9 cellular contexts compared by ENCODE assay signal in the genomic region with DNA sequence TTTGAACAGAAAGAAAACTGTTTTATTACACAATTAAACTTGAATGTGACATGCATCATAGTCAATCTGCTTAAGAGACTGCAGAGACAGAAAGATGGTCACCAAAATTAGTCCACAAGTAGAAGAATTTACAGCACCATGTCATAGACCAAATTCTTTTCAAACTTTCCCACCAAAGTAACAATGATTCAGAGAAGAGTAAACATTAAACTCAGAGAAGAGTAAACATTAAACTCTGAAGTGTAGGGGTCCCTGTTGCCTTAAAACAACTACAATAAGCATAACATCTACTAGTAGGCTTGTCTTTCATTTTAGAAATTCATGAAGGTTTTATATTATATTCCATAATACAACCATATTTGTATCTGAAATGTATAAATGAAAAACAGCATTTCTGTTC. TPM values are rescaled to one million over a fixed set of nuclear protein-coding genes. Genes with fewer than 3 reads are reported as not detected.
DNase-seq lines count a peak whose midpoint lies in the region; ATAC-seq, FAIRE-seq and TF ChIP-seq lines count a peak whose summit lies in the region.
"Not testable (repeated sequence)": the region's sequence is repeated elsewhere in the genome, so short reads cannot be mapped to it uniquely, and the experiment has no call there.
"Had no signal": no experiment of that assay in that cellular context is flagged by ENCODE, and none has a peak within 500 bp of the region (broad histone marks: within the 10 kb centered on the region; RNA-seq: fewer than 3 reads in every experiment).

No MANE protein-coding gene starts in this region.

- H3K4me3 ChIP-seq in Caco-2 (ENCODE audit: low read depth, low read length); bronchial epithelial cell (ENCODE audit: low read depth, low read length); thyroid gland (replicated peaks in 1 of 3): not testable (repeated sequence)

- not testable (repeated sequence) for H3K36me3 ChIP-seq in Caco-2 (ENCODE audit: control insufficient read depth, insufficient read depth, low read length); bronchial epithelial cell (ENCODE audit: control insufficient read depth, insufficient read depth, low read length); thyroid gland

- H3K36me3 Mint-ChIP-seq in Caco-2 (ENCODE audit: insufficient read depth, unreplicated experiment): not testable (repeated sequence)
- H3K36me3 Mint-ChIP-seq in T-helper 17 cell (ENCODE audit: low read depth) (peaks cover 10% of the 10 kb centered on the region), naive B cell (peaks cover 9 to 21% of the 10 kb centered on the region in 2 donors)

- CTCF ChIA-PET in Caco-2 (lab: Charles Lee): interaction anchor here (0.7 kb wide), 1 partner anchor 441 kb away, joined by 3 read pairs; no protein-coding TSS in a partner anchor

- FAIRE-seq in bronchial epithelial cell (lab: Jason Lieb, UNC): not testable (repeated sequence)

- H3K27me3 Mint-ChIP-seq in Caco-2 (ENCODE audit: insufficient read depth, unreplicated experiment); T-helper 17 cell; naive B cell: not testable (repeated sequence)

- H3K9me3 Mint-ChIP-seq in Caco-2 (ENCODE audit: unreplicated experiment); naive B cell: not testable (repeated sequence)

- H3K27me3 ChIP-seq in Caco-2 (replicated peaks; ENCODE audit: control insufficient read depth, insufficient read depth, low read length); bronchial epithelial cell (ENCODE audit: control insufficient read depth, insufficient read depth, low read length); thyroid gland: not testable (repeated sequence)

- BruUV-seq in Caco-2 (replicated peaks; lab: Mats Ljungman, UMichigan): not testable (repeated sequence)

- peak in 1 of 2 experiments; percentile 30 for DNase-seq in Caco-2
- DNase-seq in HCEC 1CT: peak; percentile 11
- DNase-seq in LoVo (ENCODE audit: low spot score): peak; percentile 14
- DNase-seq in T-helper 17 cell, naive B cell, thyroid gland: not testable (repeated sequence)
- peak; percentile 76 for DNase-seq in bronchial epithelial cell (ENCODE audit: low read depth)
- DNase-seq in kidney glomerular epithelial cell (lab: John Stamatoyannopoulos, UW): peak; percentile 9

- H3K4me1 ChIP-seq in Caco-2 (peaks cover 50% of the 10 kb centered on the region), thyroid gland (peaks cover 45 to 48% of the 10 kb centered on the region in 2 donors)

- POLR2A ChIA-PET in Caco-2 (lab: Charles Lee): interaction anchor here (1.0 kb wide), 1 partner anchor 84 kb away, joined by 4 read pairs; a partner anchor contains a TSS

- ATAC-seq in T-helper 17 cell; naive B cell (ENCODE audit: low read depth in 2 of 2): not testable (repeated sequence)

- TF ChIP-seq CTCF in Caco-2 (IDR thresholded peaks at IDR 0.05; ENCODE audit: insufficient read depth in 1 of 2, low read depth in 1 of 2, low read length in 1 of 2, severe bottlenecking in 1 of 2, unreplicated experiment in 1 of 2); bronchial epithelial cell (IDR thresholded peaks at IDR 0.05; ENCODE audit: insufficient read depth, low read length, severe bottlenecking); thyroid gland (IDR thresholded peaks at IDR 0.05): not testable (repeated sequence)

- H3K27ac ChIP-seq in thyroid gland: peak overlapping the region in 2 of 3 donors; percentile 94 to 99

- H3K4me3 Mint-ChIP-seq in Caco-2 (ENCODE audit: unreplicated experiment): peak overlapping the region; percentile 10
- H3K4me3 Mint-ChIP-seq in T-helper 17 cell, naive B cell: not testable (repeated sequence)

- TF ChIP-seq POLR2A in thyroid gland (IDR thresholded peaks at IDR 0.05): not testable (repeated sequence)

- not testable (repeated sequence) for H3K9me3 ChIP-seq in Caco-2; T-helper 17 cell (ENCODE audit: control insufficient read depth, low read length, poor library complexity, severe bottlenecking); thyroid gland

- peaks cover 46% of the 10 kb centered on the region for H3K4me1 Mint-ChIP-seq in Caco-2 (ENCODE audit: low read depth, unreplicated experiment)
- H3K4me1 Mint-ChIP-seq in T-helper 17 cell: peaks cover 17% of the 10 kb centered on the region
- peaks cover 9 to 14% (median 10%) of the 10 kb centered on the region in 3 donors for H3K4me1 Mint-ChIP-seq in naive B cell

- H3K27ac Mint-ChIP-seq in Caco-2 (ENCODE audit: unreplicated experiment) (peak overlapping the region; percentile 61), T-helper 17 cell (peak overlapping the region; percentile 57), naive B cell (peak overlapping the region; percentile 3 to 47 (median 10))

- intact Hi-C loops in Caco-2 (cut with micrococcal nuclease; ENCODE audit: unreplicated experiment); thyroid gland (cut with DNase I): not testable (repeated sequence)

RNA-seq across cellular contexts. Expression of a gene that starts 57.8 kb away (rescaled TPM):
- total RNA-seq in Caco-2 (2022) (0.84 and 1.2 TPM in 2 replicates), T-helper 17 cell (1 to 10 TPM; 5.5 to 6.0 TPM), bronchial epithelial cell (under 0.01 and 0.26 TPM in 2 replicates), thyroid gland (1 to 10 TPM; 3.1 to 3.6 (median 3.4) TPM)
- under 1 TPM in 3 of 6 donors, not detected in 3; 0.09 to 0.31 (median 0.11) TPM for polyA plus RNA-seq in naive B cell (ENCODE audit: low read depth in 6 of 6)
- polyA plus RNA-seq: CD14-positive monocyte had no signal

Comparison
In these comparisons a context has a peak if more than half of its experiments do, and no peak if none do; other contexts are left out.
1. H3K27ac Mint-ChIP-seq: peak in every context shown above with its lines; median percentile 61 in Caco-2; 57 in T-helper 17 cell; 10 in naive B cell.